In genomic region chr20:56433221-56433879, GRCh38 we compare ENCODE assay signal across 20 cellular contexts. TPM values are rescaled to one million over a fixed set of nuclear protein-coding genes. Genes with fewer than 3 reads are reported as not detected.
DNase-seq lines count a peak whose midpoint lies in the region; ATAC-seq and TF ChIP-seq lines count a peak whose summit lies in the region.
"Had no signal": no experiment of that assay in that cellular context is flagged by ENCODE, and none has a peak within 500 bp of the region (broad histone marks: within the 10 kb centered on the region; RNA-seq: fewer than 3 reads in every experiment).

No MANE protein-coding gene starts in this region.

- H3K36me3 ChIP-seq in MG63 (no peaks in the 10 kb centered on the region), neutrophil (peaks cover 33% of the 10 kb centered on the region)
- H3K36me3 ChIP-seq: Peyer's patch, prostate gland had no signal

- POLR2A ChIA-PET in HEK293T (lab: Yijun Ruan, JAX), result no interaction called here

- peaks cover 1 to 5% of the 10 kb centered on the region in 2 donors for H3K36me3 Mint-ChIP-seq in activated T-cell treated with anti-CD3 and anti-CD28 coated beads, Interleukin-2, amount 50 U/mL, for 72 hours (ENCODE audit: insufficient read depth in 2 of 2)
- peaks cover 12% of the 10 kb centered on the region for H3K36me3 Mint-ChIP-seq in central memory CD8-positive, alpha-beta T cell (ENCODE audit: insufficient read depth)
- H3K36me3 Mint-ChIP-seq in osteocyte (ENCODE audit: unreplicated experiment), result no peaks in the 10 kb centered on the region

- CTCF ChIA-PET in HEK293T (lab: Yijun Ruan, JAX), result no interaction called here

- no peaks in the 10 kb centered on the region for H3K9me3 Mint-ChIP-seq in activated T-cell treated with anti-CD3 and anti-CD28 coated beads, Interleukin-2, amount 50 U/mL, for 72 hours
- H3K9me3 Mint-ChIP-seq in central memory CD8-positive, alpha-beta T cell, result no peaks in the 10 kb centered on the region
- H3K9me3 Mint-ChIP-seq in osteocyte (ENCODE audit: unreplicated experiment), result no peaks in the 10 kb centered on the region

- no peak for TF ChIP-seq CTCF in neutrophil (IDR thresholded peaks at IDR 0.05)
- no peak for TF ChIP-seq CTCF in osteocyte (IDR thresholded peaks at IDR 0.05)

- peak overlapping the region; percentile 46 for H3K27ac ChIP-seq in neutrophil
- H3K27ac ChIP-seq: Peyer's patch, prostate gland had no signal

- H3K27ac Mint-ChIP-seq in activated T-cell treated with anti-CD3 and anti-CD28 coated beads, Interleukin-2, amount 50 U/mL, for 72 hours, result peak overlapping the region; percentile 19
- peak overlapping the region; percentile 42 for H3K27ac Mint-ChIP-seq in central memory CD8-positive, alpha-beta T cell (ENCODE audit: low read depth)
- H3K27ac Mint-ChIP-seq in osteocyte (ENCODE audit: unreplicated experiment), result no peak overlapping the region

- no peaks in the 10 kb centered on the region for H3K27me3 Mint-ChIP-seq in activated T-cell treated with anti-CD3 and anti-CD28 coated beads, Interleukin-2, amount 50 U/mL, for 72 hours (ENCODE audit: low read depth)
- H3K27me3 Mint-ChIP-seq in central memory CD8-positive, alpha-beta T cell, result no peaks in the 10 kb centered on the region
- H3K27me3 Mint-ChIP-seq in osteocyte (ENCODE audit: unreplicated experiment), result no peaks in the 10 kb centered on the region

- H3K9me3 ChIP-seq in MG63 (no peaks in the 10 kb centered on the region), neutrophil (no peaks in the 10 kb centered on the region)
- H3K9me3 ChIP-seq: Peyer's patch, prostate gland had no signal

- peaks cover 34 to 41% of the 10 kb centered on the region in 2 experiments for H3K4me1 ChIP-seq in neutrophil (ENCODE audit: control insufficient read depth in 1 of 2, insufficient read depth in 1 of 2, low read depth in 1 of 2, low read length in 1 of 2)
- H3K4me1 ChIP-seq: prostate gland had no signal

- H3K4me3 ChIP-seq in MG63 (no peak overlapping the region), neutrophil (ENCODE audit: low read depth in 1 of 2, low read length in 1 of 2) (no peak overlapping the region)
- H3K4me3 ChIP-seq: Peyer's patch, prostate gland had no signal

- H3K27me3 ChIP-seq in MG63, result no peaks in the 10 kb centered on the region
- no peaks in the 10 kb centered on the region for H3K27me3 ChIP-seq in neutrophil
- H3K27me3 ChIP-seq: Peyer's patch had no signal

- ATAC-seq in activated T-cell treated with anti-CD3 and anti-CD28 coated beads, Interleukin-2, amount 50 U/mL, for 72 hours (replicated peaks in 1 of 2), result peak in 1 of 2 donors; percentile 25
- no peak for ATAC-seq in central memory CD8-positive, alpha-beta T cell (replicated peaks; ENCODE audit: extremely low read depth, poor library complexity, severe bottlenecking)

- H3K4me1 Mint-ChIP-seq in activated T-cell treated with anti-CD3 and anti-CD28 coated beads, Interleukin-2, amount 50 U/mL, for 72 hours (ENCODE audit: low read depth), result peaks cover 47% of the 10 kb centered on the region
- peaks cover 47% of the 10 kb centered on the region for H3K4me1 Mint-ChIP-seq in central memory CD8-positive, alpha-beta T cell
- H3K4me1 Mint-ChIP-seq in osteocyte (ENCODE audit: unreplicated experiment), result peaks cover 17% of the 10 kb centered on the region

- H3K4me3 Mint-ChIP-seq in activated T-cell treated with anti-CD3 and anti-CD28 coated beads, Interleukin-2, amount 50 U/mL, for 72 hours, result peak overlapping the region in 1 of 2 donors; percentile 50
- H3K4me3 Mint-ChIP-seq in central memory CD8-positive, alpha-beta T cell, result no peak overlapping the region
- no peak overlapping the region for H3K4me3 Mint-ChIP-seq in osteocyte (ENCODE audit: unreplicated experiment)

- DNase-seq in activated T-cell treated with anti-CD3 and anti-CD28 coated beads, Interleukin-2, amount 50 U/mL, for 72 hours, result no peak
- no peak for DNase-seq in activated T-cell treated with anti-CD3 and anti-CD28 coated beads, Interleukin-2, amount 50 U/mL, for 48 hours
- DNase-seq in MG63 (peak; percentile 39), DMS114 treated with DMSO at 0.1 percent for 48 hours (lab: John Stamatoyannopoulos, UW; ENCODE audit: unreplicated experiment) (no peak), HEK293T (ENCODE audit: extremely low spot score) (no peak), osteocyte (ENCODE audit: extremely low spot score, unreplicated experiment) (no peak)
- DNase-seq in central memory CD8-positive, alpha-beta T cell (ENCODE audit: low spot score in 2 of 2), result no peak
- DNase-seq: activated gamma-delta T cell; caudate nucleus; DMS153; HCEC 1CT; Karpas-422; kidney; NCI-H187 treated with DMSO at 0.1 percent for 48 hours; NCI-H526 treated with DMSO at 0.1 percent for 48 hours; Peyer's patch; stimulated activated CD4-positive, alpha-beta T cell treated with anti-CD3 and anti-CD28 coated beads, Interleukin-15, amount 100 ng/mL, for 24 hours; SW 1271 had no signal

TF ChIP-seq in HEK293T, 16 proteins besides CTCF, POLR2A, EP300 and RAD21:
- no peak for TF ChIP-seq LEF1 (IDR thresholded peaks at IDR 0.05; ENCODE audit: borderline replicate concordance)
- TF ChIP-seq L3MBTL2 (conservative IDR thresholded peaks at IDR 0.05), result no peak
- TF ChIP-seq FOXK2 (IDR thresholded peaks at IDR 0.05), result no peak
- TF ChIP-seq HDGF (IDR thresholded peaks at IDR 0.05; ENCODE audit: borderline replicate concordance), result no peak
- TF ChIP-seq BHLHE40 (IDR thresholded peaks at IDR 0.05; ENCODE audit: borderline replicate concordance), result no peak
- TF ChIP-seq CTBP1 (IDR thresholded peaks at IDR 0.05; ENCODE audit: borderline replicate concordance), result no peak
- no peak for TF ChIP-seq PKNOX1 (IDR thresholded peaks at IDR 0.05)
- TF ChIP-seq ELF4 (IDR thresholded peaks at IDR 0.05), result no peak
- no peak for TF ChIP-seq FOXM1 (IDR thresholded peaks at IDR 0.05; ENCODE audit: borderline replicate concordance)
- no peak for TF ChIP-seq SP1 (IDR thresholded peaks at IDR 0.05)
- no peak for TF ChIP-seq SUZ12 (IDR thresholded peaks at IDR 0.05)
- no peak for TF ChIP-seq ZNF384 (IDR thresholded peaks at IDR 0.05)
- TF ChIP-seq FOXA1 (IDR thresholded peaks at IDR 0.05), result no peak
- no peak for TF ChIP-seq NFRKB (IDR thresholded peaks at IDR 0.05)
- TF ChIP-seq ARNT (IDR thresholded peaks at IDR 0.05), result no peak
- no peak for TF ChIP-seq TARDBP (IDR thresholded peaks at IDR 0.05)
TF ChIP-seq in HEK293T: peak in this region for 0.

RNA-seq across cellular contexts. Expression of gene CASS4, which starts 21.3 kb away (rescaled TPM):
- 1 to 10 TPM; 3.5 to 6.9 TPM for total RNA-seq in activated T-cell treated with anti-CD3 and anti-CD28 coated beads, Interleukin-2, amount 50 U/mL, for 72 hours
- 0.07 and 0.25 TPM in 2 replicates for total RNA-seq in MG63 (2014; rRNA removed; shearing (Covaris generic); ENCODE audit: low replicate concordance)
- total RNA-seq in osteocyte, result 0.13 TPM in 1 of 2 replicates, not detected in the other

RNA-seq across cellular contexts. Expression of gene RTF2, which starts 35.1 kb away (rescaled TPM):
- 10 to 100 TPM; 80.8 to 82.7 TPM for total RNA-seq in activated T-cell treated with anti-CD3 and anti-CD28 coated beads, Interleukin-2, amount 50 U/mL, for 72 hours
- 163 and 171 TPM in 2 replicates for total RNA-seq in MG63 (2014; rRNA removed; shearing (Covaris generic); ENCODE audit: low replicate concordance)
- total RNA-seq in osteocyte, result 85.8 TPM in 2 replicates

RNA-seq across cellular contexts. Expression of gene CSTF1, which starts 40.9 kb away (rescaled TPM):
- 10 to 100 TPM; 63.7 to 74.5 TPM for total RNA-seq in activated T-cell treated with anti-CD3 and anti-CD28 coated beads, Interleukin-2, amount 50 U/mL, for 72 hours
- total RNA-seq in MG63 (2014; rRNA removed; shearing (Covaris generic); ENCODE audit: low replicate concordance), result 68.6 and 135 TPM in 2 replicates
- 36.2 and 38.6 TPM in 2 replicates for total RNA-seq in osteocyte

RNA-seq across cellular contexts. Expression of gene AURKA, which starts 41.3 kb away (rescaled TPM):
- total RNA-seq in activated T-cell treated with anti-CD3 and anti-CD28 coated beads, Interleukin-2, amount 50 U/mL, for 72 hours, result 100 to 1,000 TPM; 110 to 142 TPM
- total RNA-seq in MG63 (2014; rRNA removed; shearing (Covaris generic); ENCODE audit: low replicate concordance), result 86.4 and 130 TPM in 2 replicates
- total RNA-seq in osteocyte, result 10.4 and 11.7 TPM in 2 replicates
